Comparison of ENCODE assay signal across 24 cellular contexts in genomic region chr6:109076421-109076820, GRCh38. TPM values are rescaled to one million over a fixed set of nuclear protein-coding genes. Genes with fewer than 3 reads are reported as not detected.
A peak's percentile ranks its signal among the peaks of the same experiment; 100 is the strongest.
DNase-seq lines count a peak whose midpoint lies in the region; ATAC-seq, FAIRE-seq and TF ChIP-seq lines count a peak whose summit lies in the region.
"Had no signal": no experiment of that assay in that cellular context is flagged by ENCODE, and none has a peak within 500 bp of the region (broad histone marks: within the 10 kb centered on the region; RNA-seq: fewer than 3 reads in every experiment).

No MANE protein-coding gene starts in this region.

- intact Hi-C loops in psoas muscle (cut with DNase I), result loop anchor here (2.0 to 10.0 kb wide), 2 partner anchors 178 to 242 kb away; no protein-coding TSS in a partner anchor

- in situ Hi-C loops in G401 (cut with HindIII; ENCODE audit: low sequenced_read_pairs), result no loop called here

- H3K9ac ChIP-seq in SK-N-MC (ENCODE audit: insufficient read length), result peak overlapping the region; percentile 38

- H3K27me3 ChIP-seq in psoas muscle (ENCODE audit: insufficient read depth in 3 of 3, low read length in 2 of 3), result no peaks in the 10 kb centered on the region
- H3K27me3 ChIP-seq: spleen had no signal

- TF ChIP-seq CTCF in psoas muscle (IDR thresholded peaks at IDR 0.05), result no peak

- peaks cover 89% of the 10 kb centered on the region for H3K4me1 ChIP-seq in psoas muscle

- FAIRE-seq in endometrium (lab: Jason Lieb, UNC), result peak; percentile 68

- DNase-seq in G401 (ENCODE audit: low spot score) (peak; percentile 67), SK-N-MC (ENCODE audit: low read depth, low spot score) (no peak), psoas muscle (no peak), NCI-H146 treated with DMSO at 0.1 percent for 48 hours (lab: John Stamatoyannopoulos, UW; ENCODE audit: unreplicated experiment) (no peak), caudate nucleus (lab: John Stamatoyannopoulos, UW) (no peak)
- no peak for DNase-seq in activated naive CD4-positive, alpha-beta T cell (lab: John Stamatoyannopoulos, UW)
- DNase-seq: activated CD4-positive, alpha-beta T cell treated with anti-CD3 and anti-CD28 coated beads, Interleukin-2, amount 50 U/mL, for 1 hour; activated naive CD8-positive, alpha-beta T cell treated with anti-CD3 and anti-CD28 coated beads, Interleukin-2, amount 10 ng/mL, durations not matched to agents 7 days and 5 days; CD4-positive, alpha-beta T cell; cerebellar nuclear complex; KG1; lower lobe of right lung; mucosa of descending colon; NCI-H146; NCI-H2171 treated with DMSO at 0.1 percent for 48 hours; NCI-H526 treated with DMSO at 0.1 percent for 48 hours; right cardiac atrium; RPMI8226; spleen; stimulated activated CD4-positive, alpha-beta T cell treated with anti-CD3 and anti-CD28 coated beads, Interleukin-2, amount 100 ng/mL, for 48 hours; T-helper 2 cell had no signal

- H3K9me3 ChIP-seq in SK-N-MC (ENCODE audit: low read depth, low read length) (no peaks in the 10 kb centered on the region), psoas muscle (no peaks in the 10 kb centered on the region)
- H3K9me3 ChIP-seq: lower lobe of right lung, mucosa of descending colon, spleen had no signal

- no peak overlapping the region for H3K4me3 ChIP-seq in SK-N-MC
- no peak overlapping the region for H3K4me3 ChIP-seq in psoas muscle
- H3K4me3 ChIP-seq: GM23338, lower lobe of right lung, mucosa of descending colon, spleen had no signal

- no peaks in the 10 kb centered on the region for H3K36me3 ChIP-seq in SK-N-MC (ENCODE audit: insufficient read depth, low read length)
- no peaks in the 10 kb centered on the region for H3K36me3 ChIP-seq in psoas muscle (ENCODE audit: insufficient read depth in 1 of 2, low read depth in 1 of 2)
- H3K36me3 ChIP-seq: lower lobe of right lung, spleen had no signal

- WGBS in psoas muscle, 3 donors, result 44 to 58% (median 54%) methylated on average over 3 of the region's 3 CpGs

- no peak for ATAC-seq in psoas muscle
- ATAC-seq: GM23338; lower lobe of right lung; mucosa of descending colon; right cardiac atrium; stimulated activated memory B cell treated with anti-CD40 and anti-IgM and Interleukin-4, amounts not matched to agents 10 μg/mL and 1 μg/mL and 100 μg/mL, for 72 hours had no signal

- H3K27ac ChIP-seq in SK-N-MC (no peak overlapping the region), psoas muscle (peak overlapping the region; percentile 98), caudate nucleus (ENCODE audit: low read depth, low read length) (no peak overlapping the region)
- H3K27ac ChIP-seq: lower lobe of right lung, spleen had no signal

RNA-seq across cellular contexts. Expression of gene SESN1, which starts 18.2 kb away (rescaled TPM):
- 25.0 and 36.0 TPM in 2 replicates for total RNA-seq in G401 (2014; rRNA removed; shearing (Covaris generic))
- 100 to 1,000 TPM in 2 of 4 donors, 10 to 100 TPM in 2; 44.4 to 113 (median 95.5) TPM for total RNA-seq in psoas muscle
- polyA plus RNA-seq in psoas muscle, result 100 to 1,000 TPM in 2 of 3 donors, 10 to 100 TPM in 1; 15.1 to 176 (median 101) TPM

RNA-seq across cellular contexts. Expression of gene CEP57L1, which starts 18.9 kb away (rescaled TPM):
- total RNA-seq in G401 (2014; rRNA removed; shearing (Covaris generic)), result 31.6 and 43.4 TPM in 2 replicates
- 1 to 10 TPM; 6.4 to 8.6 (median 6.5) TPM for total RNA-seq in psoas muscle
- polyA plus RNA-seq in psoas muscle, result 10 to 100 TPM in 1 of 3 donors, 1 to 10 TPM in 2; 5.1 to 20.7 (median 6.0) TPM
